In genomic region chr17:74493381-74493833, GRCh38 we compare ENCODE assay signal across 8 cellular contexts. TPM values are rescaled to one million over a fixed set of nuclear protein-coding genes. Genes with fewer than 3 reads are reported as not detected.
DNase-seq lines count a peak whose midpoint lies in the region; ATAC-seq and TF ChIP-seq lines count a peak whose summit lies in the region.

No MANE protein-coding gene starts in this region.

- H3K9me3 Mint-ChIP-seq in activated T-helper 2 cell treated with anti-CD3 and anti-CD28 coated beads, Interferon-gamma antibody, Interleukin-2, Interleukin-4, amounts not matched to agents 10 μg/mL and 5 μg/mL and 100 μg/mL, durations not matched to agents 14 hours and 24 hours and 36 hours: peaks cover 6% of the 10 kb centered on the region
- peaks cover 4% of the 10 kb centered on the region for H3K9me3 Mint-ChIP-seq in neural progenitor cell

- H3K9me2 ChIP-seq in DOHH2 (replicated peaks; ENCODE audit: control insufficient read depth, low read length): no peaks in the 10 kb centered on the region

- peaks cover 9% of the 10 kb centered on the region for H3K36me3 Mint-ChIP-seq in activated T-helper 2 cell treated with anti-CD3 and anti-CD28 coated beads, Interferon-gamma antibody, Interleukin-2, Interleukin-4, amounts not matched to agents 10 μg/mL and 5 μg/mL and 100 μg/mL, durations not matched to agents 14 hours and 24 hours and 36 hours (ENCODE audit: low read depth)
- no peaks in the 10 kb centered on the region for H3K36me3 Mint-ChIP-seq in neural progenitor cell

- H3K9me3 ChIP-seq in DOHH2 (ENCODE audit: control insufficient read depth, insufficient read depth, low read length) (no peaks in the 10 kb centered on the region), RWPE2 (ENCODE audit: severe bottlenecking) (no peaks in the 10 kb centered on the region), neural progenitor cell (ENCODE audit: low read depth) (no peaks in the 10 kb centered on the region), transverse colon (no peaks in the 10 kb centered on the region)

- H4K20me1 ChIP-seq in DOHH2 (ENCODE audit: control insufficient read depth, insufficient read depth, low read depth, low read length) (no peaks in the 10 kb centered on the region), neural progenitor cell (ENCODE audit: low read depth) (no peaks in the 10 kb centered on the region)

- peak; percentile 77 for DNase-seq in HuH-7 (ENCODE audit: low spot score)
- DNase-seq in RWPE2 (ENCODE audit: low spot score): no peak
- peak; percentile 44 for DNase-seq in activated T-helper 2 cell treated with anti-CD3 and anti-CD28 coated beads, Interferon-gamma antibody, Interleukin-2, Interleukin-4, amounts not matched to agents 10 μg/mL and 5 μg/mL and 100 μg/mL, durations not matched to agents 14 hours and 24 hours and 36 hours (ENCODE audit: low spot score)
- DNase-seq in foreskin fibroblast: peak; percentile 24 to 56
- DNase-seq in neural progenitor cell (ENCODE audit: low spot score): peak; percentile 87
- peak; percentile 75 for DNase-seq in transverse colon

- H2AFZ ChIP-seq in neural progenitor cell (replicated peaks): no peak overlapping the region

- H3K9ac ChIP-seq in neural progenitor cell: no peak overlapping the region

- TF ChIP-seq CTCF in DOHH2 (IDR thresholded peaks at IDR 0.05; ENCODE audit: low read depth, low read length, poor library complexity, severe bottlenecking): peak; percentile 79
- TF ChIP-seq CTCF in RWPE2 (IDR thresholded peaks at IDR 0.05; ENCODE audit: poor library complexity, severe bottlenecking): peak; percentile 86
- TF ChIP-seq CTCF in foreskin fibroblast (IDR thresholded peaks at IDR 0.05; ENCODE audit: low read depth, low read length): peak; percentile 76
- TF ChIP-seq CTCF in neural progenitor cell (IDR thresholded peaks at IDR 0.05): peak; percentile 90
- peak; percentile 89 to 94 (median 90) for TF ChIP-seq CTCF in transverse colon (IDR thresholded peaks at IDR 0.05)

- TF ChIP-seq EP300 in transverse colon (IDR thresholded peaks at IDR 0.05; ENCODE audit: low read depth): no peak

- no peak overlapping the region for H3K4me2 ChIP-seq in DOHH2 (ENCODE audit: low read length)
- H3K4me2 ChIP-seq in neural progenitor cell: no peak overlapping the region

- H3K4me3 ChIP-seq in DOHH2 (ENCODE audit: low read length): no peak overlapping the region
- H3K4me3 ChIP-seq in RWPE2 (ENCODE audit: severe bottlenecking): no peak overlapping the region
- H3K4me3 ChIP-seq in foreskin fibroblast (ENCODE audit: low read depth in 1 of 2, low read length in 2 of 2): no peak overlapping the region
- H3K4me3 ChIP-seq in neural progenitor cell: no peak overlapping the region
- no peak overlapping the region for H3K4me3 ChIP-seq in transverse colon

- ATAC-seq in RWPE2 (ENCODE audit: low read depth) (peak; percentile 83), GM18868 (IDR thresholded peaks at IDR 0.05; ENCODE audit: unreplicated experiment) (no peak)

- intact Hi-C loops in activated T-helper 2 cell treated with anti-CD3 and anti-CD28 coated beads, Interferon-gamma antibody, Interleukin-2, Interleukin-4, amounts not matched to agents 10 μg/mL and 5 μg/mL and 100 μg/mL, durations not matched to agents 14 hours and 24 hours and 36 hours (cut with micrococcal nuclease): loop anchor here (1.0 to 2.0 kb wide), 4 partner anchors 37 to 125 kb away; no protein-coding TSS in a partner anchor
- intact Hi-C loops in transverse colon (cut with DNase I; ENCODE audit: low total_unique reads): no loop called here

- H3K4me3 Mint-ChIP-seq in activated T-helper 2 cell treated with anti-CD3 and anti-CD28 coated beads, Interferon-gamma antibody, Interleukin-2, Interleukin-4, amounts not matched to agents 10 μg/mL and 5 μg/mL and 100 μg/mL, durations not matched to agents 14 hours and 24 hours and 36 hours (ENCODE audit: low read depth): no peak overlapping the region
- H3K4me3 Mint-ChIP-seq in neural progenitor cell: no peak overlapping the region

- peaks cover 11% of the 10 kb centered on the region for H3K4me1 Mint-ChIP-seq in activated T-helper 2 cell treated with anti-CD3 and anti-CD28 coated beads, Interferon-gamma antibody, Interleukin-2, Interleukin-4, amounts not matched to agents 10 μg/mL and 5 μg/mL and 100 μg/mL, durations not matched to agents 14 hours and 24 hours and 36 hours (ENCODE audit: low read depth)
- peaks cover 3% of the 10 kb centered on the region for H3K4me1 Mint-ChIP-seq in neural progenitor cell

- H3K36me3 ChIP-seq in DOHH2 (ENCODE audit: control insufficient read depth, low read length) (no peaks in the 10 kb centered on the region), RWPE2 (ENCODE audit: low read depth) (no peaks in the 10 kb centered on the region), neural progenitor cell (no peaks in the 10 kb centered on the region), transverse colon (no peaks in the 10 kb centered on the region)

- no peaks in the 10 kb centered on the region for H3K79me2 ChIP-seq in DOHH2 (ENCODE audit: control insufficient read depth, low read length)
- H3K79me2 ChIP-seq in neural progenitor cell (ENCODE audit: low read depth): no peaks in the 10 kb centered on the region

- H3K27me3 ChIP-seq in DOHH2 (ENCODE audit: control insufficient read depth, low read length): no peaks in the 10 kb centered on the region
- H3K27me3 ChIP-seq in RWPE2 (ENCODE audit: insufficient read depth, poor library complexity, severe bottlenecking): peaks cover 3% of the 10 kb centered on the region
- H3K27me3 ChIP-seq in neural progenitor cell: no peaks in the 10 kb centered on the region
- no peaks in the 10 kb centered on the region for H3K27me3 ChIP-seq in transverse colon

- in situ Hi-C loops in transverse colon (cut with MboI; ENCODE audit: low pct_ligation_motif_present in 1 of 4, low pct_unique_long_range_greater_than_20kb in 1 of 4, low sequenced_read_pairs in 3 of 4): no loop called here

- H3K27ac ChIP-seq in DOHH2 (ENCODE audit: low read depth, low read length) (no peak overlapping the region), RWPE2 (ENCODE audit: poor library complexity, severe bottlenecking) (no peak overlapping the region), neural progenitor cell (no peak overlapping the region), transverse colon (no peak overlapping the region)

- H3K27ac Mint-ChIP-seq in activated T-helper 2 cell treated with anti-CD3 and anti-CD28 coated beads, Interferon-gamma antibody, Interleukin-2, Interleukin-4, amounts not matched to agents 10 μg/mL and 5 μg/mL and 100 μg/mL, durations not matched to agents 14 hours and 24 hours and 36 hours: no peak overlapping the region
- H3K27ac Mint-ChIP-seq in neural progenitor cell: no peak overlapping the region

- H3K27me3 Mint-ChIP-seq in activated T-helper 2 cell treated with anti-CD3 and anti-CD28 coated beads, Interferon-gamma antibody, Interleukin-2, Interleukin-4, amounts not matched to agents 10 μg/mL and 5 μg/mL and 100 μg/mL, durations not matched to agents 14 hours and 24 hours and 36 hours (ENCODE audit: low read depth): no peaks in the 10 kb centered on the region
- H3K27me3 Mint-ChIP-seq in neural progenitor cell (ENCODE audit: insufficient read depth, low read depth): peaks cover 3% of the 10 kb centered on the region

- H3K4me1 ChIP-seq in DOHH2 (ENCODE audit: control insufficient read depth, low read length): no peaks in the 10 kb centered on the region
- no peaks in the 10 kb centered on the region for H3K4me1 ChIP-seq in RWPE2 (ENCODE audit: insufficient read depth, poor library complexity, severe bottlenecking)
- H3K4me1 ChIP-seq in neural progenitor cell: no peaks in the 10 kb centered on the region
- peaks cover 0 to 4% (median 0%) of the 10 kb centered on the region in 4 donors for H3K4me1 ChIP-seq in transverse colon

- 0 to 37% methylated on average over 2 to 11 of the region's 11 CpGs for whole genome bisulfite sequencing in transverse colon (ENCODE audit: low coverage in 1 of 2), 2 donors

- no peaks in the 10 kb centered on the region for H3F3A ChIP-seq in DOHH2 (ENCODE audit: control insufficient read depth, insufficient read depth)
- H3F3A ChIP-seq in neural progenitor cell (ENCODE audit: low read depth): no peaks in the 10 kb centered on the region

- TF ChIP-seq POLR2A in transverse colon (IDR thresholded peaks at IDR 0.05): no peak

RNA-seq across cellular contexts. Expression of gene CD300A, which starts 27.0 kb away (rescaled TPM):
- total RNA-seq in activated T-helper 2 cell treated with anti-CD3 and anti-CD28 coated beads, Interferon-gamma antibody, Interleukin-2, Interleukin-4, amounts not matched to agents 10 μg/mL and 5 μg/mL and 100 μg/mL, durations not matched to agents 14 hours and 24 hours and 36 hours: 16.6 and 16.7 TPM in 2 replicates
- total RNA-seq in neural progenitor cell (ENCODE audit: low replicate concordance): 0.28 TPM in 1 of 2 replicates, not detected in the other
- total RNA-seq in transverse colon: 1 to 10 TPM in 2 of 4 donors, not detected in 2; 3.1 to 5.1 TPM

RNA-seq across cellular contexts. Expression of gene CD300LB, which starts 37.9 kb away (rescaled TPM):
- not detected in 2 replicates for total RNA-seq in activated T-helper 2 cell treated with anti-CD3 and anti-CD28 coated beads, Interferon-gamma antibody, Interleukin-2, Interleukin-4, amounts not matched to agents 10 μg/mL and 5 μg/mL and 100 μg/mL, durations not matched to agents 14 hours and 24 hours and 36 hours
- total RNA-seq in neural progenitor cell (ENCODE audit: low replicate concordance): not detected in 2 replicates
- total RNA-seq in transverse colon: under 1 TPM in 1 of 4 donors, not detected in 3; 0.41 TPM

RNA-seq across cellular contexts. Expression of gene CD300C, which starts 52.5 kb away (rescaled TPM):
- total RNA-seq in activated T-helper 2 cell treated with anti-CD3 and anti-CD28 coated beads, Interferon-gamma antibody, Interleukin-2, Interleukin-4, amounts not matched to agents 10 μg/mL and 5 μg/mL and 100 μg/mL, durations not matched to agents 14 hours and 24 hours and 36 hours: 0.32 TPM in 1 of 2 replicates, not detected in the other
- total RNA-seq in neural progenitor cell (ENCODE audit: low replicate concordance) (not detected in 2 replicates), transverse colon (1 to 10 TPM in 1 of 4 donors, under 1 TPM in 2, not detected in 1; 0.27 to 5.2 (median 0.32) TPM)
